In the genomic region with DNA sequence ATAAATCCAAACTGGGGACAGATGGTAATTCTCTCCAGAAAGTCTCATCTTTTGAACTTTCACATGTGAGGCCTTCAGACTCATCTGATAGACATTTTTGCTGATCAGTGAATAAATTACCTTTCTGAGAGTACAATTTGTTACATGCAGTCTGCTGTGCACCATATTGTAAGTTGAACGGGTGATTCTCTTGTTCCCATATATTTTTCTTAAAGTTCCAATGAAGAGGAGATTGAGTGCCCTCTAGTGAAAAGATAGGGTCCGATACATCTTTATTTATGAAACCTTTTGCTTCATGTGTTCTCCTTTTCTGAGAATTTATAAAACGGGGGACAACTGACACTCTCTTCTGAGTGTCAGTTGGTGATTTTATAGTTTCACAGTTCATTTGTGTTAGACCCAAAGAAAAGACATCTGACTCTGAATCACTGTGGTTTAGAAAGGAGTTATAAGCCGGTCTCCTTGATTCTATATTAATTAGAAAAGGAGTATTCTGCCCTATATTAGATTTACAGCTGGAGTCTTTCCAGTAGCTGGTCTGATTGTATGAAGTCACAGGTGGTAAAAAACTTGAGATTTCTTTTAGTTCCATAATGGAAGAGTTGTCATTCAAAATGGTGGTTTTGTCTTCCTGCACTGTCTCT, we compare ENCODE assay signal across 8 cellular contexts. TPM values are rescaled to one million over a fixed set of nuclear protein-coding genes. Genes with fewer than 3 reads are reported as not detected.
DNase-seq lines count a peak whose midpoint lies in the region; ATAC-seq and TF ChIP-seq lines count a peak whose summit lies in the region.

No MANE protein-coding gene starts in this region.

- H3K9me3 Mint-ChIP-seq in GM23338: no peaks in the 10 kb centered on the region
- no peaks in the 10 kb centered on the region for H3K9me3 Mint-ChIP-seq in activated T-helper 1 cell treated with anti-CD3 and anti-CD28 coated beads, Interleukin-12 subunit alpha, Interleukin-12 subunit beta, Interleukin-2, Interleukin-4 antibody, amounts not matched to agents 30 ng/mL and 10 ng/mL and 1 ng/mL, durations not matched to agents 14 hours and 24 hours and 36 hours

- H3K9me3 ChIP-seq in OCI-LY1 (ENCODE audit: low read length) (no peaks in the 10 kb centered on the region), skeletal muscle satellite cell (replicated peaks; ENCODE audit: low read length) (no peaks in the 10 kb centered on the region)

- intact Hi-C loops in activated T-helper 1 cell treated with anti-CD3 and anti-CD28 coated beads, Interleukin-12 subunit alpha, Interleukin-12 subunit beta, Interleukin-2, Interleukin-4 antibody, amounts not matched to agents 30 ng/mL and 10 ng/mL and 1 ng/mL, durations not matched to agents 14 hours and 24 hours and 36 hours (cut with micrococcal nuclease): loop anchor here (1.0 kb wide), 1 partner anchor 94 kb away; no protein-coding TSS in a partner anchor

- no peak for TF ChIP-seq POLR2A in erythroblast (IDR thresholded peaks at IDR 0.05; ENCODE audit: low read length)

- no peaks in the 10 kb centered on the region for H3K27me3 Mint-ChIP-seq in GM23338 (ENCODE audit: insufficient read depth, low read depth, poor library complexity)
- H3K27me3 Mint-ChIP-seq in activated T-helper 1 cell treated with anti-CD3 and anti-CD28 coated beads, Interleukin-12 subunit alpha, Interleukin-12 subunit beta, Interleukin-2, Interleukin-4 antibody, amounts not matched to agents 30 ng/mL and 10 ng/mL and 1 ng/mL, durations not matched to agents 14 hours and 24 hours and 36 hours (ENCODE audit: insufficient read depth): peaks cover 2% of the 10 kb centered on the region

- H3K36me3 Mint-ChIP-seq in GM23338 (ENCODE audit: low read depth): no peaks in the 10 kb centered on the region; the same call in 2 of the 3 replicates
- no peaks in the 10 kb centered on the region for H3K36me3 Mint-ChIP-seq in activated T-helper 1 cell treated with anti-CD3 and anti-CD28 coated beads, Interleukin-12 subunit alpha, Interleukin-12 subunit beta, Interleukin-2, Interleukin-4 antibody, amounts not matched to agents 30 ng/mL and 10 ng/mL and 1 ng/mL, durations not matched to agents 14 hours and 24 hours and 36 hours (ENCODE audit: low read depth)

- H3K9me2 ChIP-seq in GM23338 (ENCODE audit: insufficient read depth) (no peaks in the 10 kb centered on the region), OCI-LY1 (ENCODE audit: low read depth, low read length) (no peaks in the 10 kb centered on the region)

- ATAC-seq in GM23338 (no peak), GM21390 (IDR thresholded peaks at IDR 0.05; ENCODE audit: unreplicated experiment) (no peak)

- no peak overlapping the region for H3K4me3 Mint-ChIP-seq in GM23338
- no peak overlapping the region for H3K4me3 Mint-ChIP-seq in activated T-helper 1 cell treated with anti-CD3 and anti-CD28 coated beads, Interleukin-12 subunit alpha, Interleukin-12 subunit beta, Interleukin-2, Interleukin-4 antibody, amounts not matched to agents 30 ng/mL and 10 ng/mL and 1 ng/mL, durations not matched to agents 14 hours and 24 hours and 36 hours

- TF ChIP-seq CTCF in GM23338 (conservative IDR thresholded peaks at IDR 0.05; ENCODE audit: low read depth in 2 of 2) (peak; percentile 44 to 57), OCI-LY1 (IDR thresholded peaks at IDR 0.05; ENCODE audit: low read length) (peak; percentile 62)

- peaks cover 4% of the 10 kb centered on the region; the same call in 2 of the 3 replicates for H3K4me1 Mint-ChIP-seq in GM23338
- no peaks in the 10 kb centered on the region for H3K4me1 Mint-ChIP-seq in activated T-helper 1 cell treated with anti-CD3 and anti-CD28 coated beads, Interleukin-12 subunit alpha, Interleukin-12 subunit beta, Interleukin-2, Interleukin-4 antibody, amounts not matched to agents 30 ng/mL and 10 ng/mL and 1 ng/mL, durations not matched to agents 14 hours and 24 hours and 36 hours (ENCODE audit: low read depth)

- no peak overlapping the region for H3K4me3 ChIP-seq in GM23338
- H3K4me3 ChIP-seq in OCI-LY1 (ENCODE audit: low read depth, low read length, poor library complexity, severe bottlenecking): no peak overlapping the region
- H3K4me3 ChIP-seq in skeletal muscle satellite cell (ENCODE audit: low read length): no peak overlapping the region

- H3K4me2 ChIP-seq in GM23338 (no peak overlapping the region), OCI-LY1 (ENCODE audit: low read length) (no peak overlapping the region), skeletal muscle satellite cell (ENCODE audit: low read length) (peak overlapping the region; percentile 16)

- H3F3A ChIP-seq in GM23338 (replicated peaks; ENCODE audit: low read depth) (no peaks in the 10 kb centered on the region), OCI-LY1 (ENCODE audit: insufficient read depth, low read length) (no peaks in the 10 kb centered on the region)

- no peak overlapping the region for H3K27ac ChIP-seq in GM23338 (ENCODE audit: low read depth)
- H3K27ac ChIP-seq in OCI-LY1 (ENCODE audit: low read depth, low read length, poor library complexity, severe bottlenecking): no peak overlapping the region

- no peak overlapping the region for H3K27ac Mint-ChIP-seq in GM23338
- H3K27ac Mint-ChIP-seq in activated T-helper 1 cell treated with anti-CD3 and anti-CD28 coated beads, Interleukin-12 subunit alpha, Interleukin-12 subunit beta, Interleukin-2, Interleukin-4 antibody, amounts not matched to agents 30 ng/mL and 10 ng/mL and 1 ng/mL, durations not matched to agents 14 hours and 24 hours and 36 hours: no peak overlapping the region

- no peaks in the 10 kb centered on the region for H3K27me3 ChIP-seq in GM23338 (ENCODE audit: insufficient read depth)
- no peaks in the 10 kb centered on the region for H3K27me3 ChIP-seq in OCI-LY1 (ENCODE audit: insufficient read depth, low read length)
- no peaks in the 10 kb centered on the region for H3K27me3 ChIP-seq in skeletal muscle satellite cell (ENCODE audit: control insufficient read depth, insufficient read depth, low read length)

- H4K20me1 ChIP-seq in GM23338 (replicated peaks; ENCODE audit: insufficient read depth) (no peaks in the 10 kb centered on the region), OCI-LY1 (ENCODE audit: insufficient read depth, low read length) (no peaks in the 10 kb centered on the region)

- H2AFZ ChIP-seq in GM23338 (no peak overlapping the region), OCI-LY1 (ENCODE audit: low read length) (no peak overlapping the region)

- H3K4me1 ChIP-seq in GM23338 (ENCODE audit: insufficient read depth) (no peaks in the 10 kb centered on the region), OCI-LY1 (ENCODE audit: insufficient read depth, low read length, severe bottlenecking) (no peaks in the 10 kb centered on the region), skeletal muscle satellite cell (ENCODE audit: control insufficient read depth, insufficient read depth, low read length) (no peaks in the 10 kb centered on the region)

- H3K9ac ChIP-seq in OCI-LY1 (ENCODE audit: low read length) (no peak overlapping the region), skeletal muscle satellite cell (ENCODE audit: low read depth, low read length) (no peak overlapping the region)

- H3K36me3 ChIP-seq in GM23338 (ENCODE audit: insufficient read depth) (no peaks in the 10 kb centered on the region), OCI-LY1 (ENCODE audit: insufficient read depth, low read length) (no peaks in the 10 kb centered on the region), skeletal muscle satellite cell (ENCODE audit: insufficient read depth, low read length) (peaks cover 2% of the 10 kb centered on the region)

- DNase-seq in Ammon's horn (ENCODE audit: low spot score): peak; percentile 44
- peak; percentile 27 for DNase-seq in GM23338 (ENCODE audit: low spot score)
- DNase-seq in erythroblast (lab: John Stamatoyannopoulos, UW): peak; percentile 30 to 41
- DNase-seq in activated naive CD4-positive, alpha-beta T cell treated with Interleukin-2 at 50 U/mL for 16 hours: no peak
- no peak for DNase-seq in activated T-helper 1 cell treated with anti-CD3 and anti-CD28 coated beads, Interleukin-12 subunit alpha, Interleukin-12 subunit beta, Interleukin-2, Interleukin-4 antibody, amounts not matched to agents 30 ng/mL and 10 ng/mL and 1 ng/mL, durations not matched to agents 14 hours and 24 hours and 36 hours (ENCODE audit: low spot score)

- H3K79me2 ChIP-seq in GM23338 (replicated peaks; ENCODE audit: insufficient read depth) (no peaks in the 10 kb centered on the region), OCI-LY1 (ENCODE audit: insufficient read depth, low read length) (no peaks in the 10 kb centered on the region)

TF ChIP-seq in GM23338, 12 proteins besides CTCF, POLR2A, EP300 and RAD21:
- TF ChIP-seq CREB1 (CRISPR knock-in tag; IDR thresholded peaks at IDR 0.05; ENCODE audit: low read depth): no peak
- no peak for TF ChIP-seq POLR2AphosphoS5 (IDR thresholded peaks at IDR 0.05; ENCODE audit: low read depth)

RNA-seq across cellular contexts. Expression of a gene that starts 30.4 kb away (rescaled TPM):
- 49.9 and 62.1 TPM in 2 replicates for total RNA-seq in GM23338 (2014; rRNA removed; shearing (Covaris generic))
- polyA plus RNA-seq in GM23338 (2016; fragmentation: Nextera tagmentation; extraction: Ambion mirVana): 52.6 and 61.2 TPM in 2 replicates
- total RNA-seq in skeletal muscle satellite cell (2012; rRNA removed): 93.5 and 153 TPM in 2 replicates
- 30.7 and 35.4 TPM in 2 replicates for total RNA-seq in activated T-helper 1 cell treated with anti-CD3 and anti-CD28 coated beads, Interleukin-12 subunit alpha, Interleukin-12 subunit beta, Interleukin-2, Interleukin-4 antibody, amounts not matched to agents 30 ng/mL and 10 ng/mL and 1 ng/mL, durations not matched to agents 14 hours and 24 hours and 36 hours

Comparison
In these comparisons a context has a peak if more than half of its experiments do, and no peak if none do; other contexts are left out.
1. DNase-seq: peak in Ammon's horn (single experiment), GM23338 (single experiment) and erythroblast (2 of 2); none in activated naive CD4-positive, alpha-beta T cell treated with Interleukin-2 at 50 U/mL for 16 hours (single experiment) and activated T-helper 1 cell treated with anti-CD3 and anti-CD28 coated beads, Interleukin-12 subunit alpha, Interleukin-12 subunit beta, Interleukin-2, Interleukin-4 antibody, amounts not matched to agents 30 ng/mL and 10 ng/mL and 1 ng/mL, durations not matched to agents 14 hours and 24 hours and 36 hours (single experiment).